11 cellular contexts compared by ENCODE assay signal in genomic region chr14:105013150-105013787, GRCh38. TPM values are rescaled to one million over a fixed set of nuclear protein-coding genes. Genes with fewer than 3 reads are reported as not detected.
DNase-seq lines count a peak whose midpoint lies in the region; ATAC-seq and TF ChIP-seq lines count a peak whose summit lies in the region.
"Had no signal": no experiment of that assay in that cellular context is flagged by ENCODE, and none has a peak within 500 bp of the region (broad histone marks: within the 10 kb centered on the region; RNA-seq: fewer than 3 reads in every experiment).

No MANE protein-coding gene starts in this region.

- no peaks in the 10 kb centered on the region for H3K9me3 ChIP-seq in CD8-positive, alpha-beta memory T cell (ENCODE audit: low read length)
- no peaks in the 10 kb centered on the region for H3K9me3 ChIP-seq in Karpas-422 (ENCODE audit: low read length)
- H3K9me3 ChIP-seq in CD4-positive, alpha-beta T cell (ENCODE audit: control insufficient read depth, low read length) = no peaks in the 10 kb centered on the region
- H3K9me3 ChIP-seq: thoracic aorta had no signal

- H3K4me3 ChIP-seq in CD8-positive, alpha-beta memory T cell (ENCODE audit: low read length) = no peak overlapping the region
- H3K4me3 ChIP-seq in Karpas-422 (ENCODE audit: low read length) (peak overlapping the region; percentile 3; the same call in 1 of the 2 replicates), brain microvascular endothelial cell (ENCODE audit: low read depth, low read length) (no peak overlapping the region)

- H3K36me3 Mint-ChIP-seq in CD8-positive, alpha-beta memory T cell = peaks cover 0 to 52% (median 11%) of the 10 kb centered on the region in 3 donors
- H3K36me3 Mint-ChIP-seq in naive thymus-derived CD8-positive, alpha-beta T cell = peaks cover 0 to 38% (median 7%) of the 10 kb centered on the region in 3 donors
- H3K36me3 Mint-ChIP-seq in CD4-positive, alpha-beta T cell (ENCODE audit: low read depth) = peaks cover 20% of the 10 kb centered on the region

- no peak overlapping the region for H2AFZ ChIP-seq in Karpas-422 (ENCODE audit: low read length)

- intact Hi-C loops in CD4-positive, alpha-beta T cell (cut with DNase I, micrococcal nuclease) = no loop called here

- H4K20me1 ChIP-seq in Karpas-422 (ENCODE audit: insufficient read depth, low read depth, low read length) = peaks cover 86% of the 10 kb centered on the region

- peak overlapping the region; percentile 55 for H3K4me2 ChIP-seq in Karpas-422 (ENCODE audit: low read depth, low read length, poor library complexity, severe bottlenecking)

- TF ChIP-seq CTCF in brain microvascular endothelial cell (IDR thresholded peaks at IDR 0.05; ENCODE audit: low read depth, low read length, missing control alignments) = peak; percentile 46
- TF ChIP-seq CTCF in CD4-positive, alpha-beta T cell (IDR thresholded peaks at IDR 0.05) = no peak

- DNase-seq in CD8-positive, alpha-beta memory T cell = peak in 1 of 5 donors; percentile 30
- DNase-seq in Karpas-422 (peak; percentile 88), brain microvascular endothelial cell (no peak), SHP77 treated with DMSO at 0.1 percent for 48 hours (lab: John Stamatoyannopoulos, UW) (no peak), DMS53 (lab: John Stamatoyannopoulos, UW) (no peak)
- no peak for DNase-seq in naive thymus-derived CD8-positive, alpha-beta T cell
- no peak for DNase-seq in stimulated activated CD4-positive, alpha-beta T cell treated with anti-CD3 and anti-CD28 coated beads, Interleukin-2, amount 100 ng/mL, for 24 hours
- DNase-seq in CD4-positive, alpha-beta T cell = no peak
- DNase-seq: activated naive CD4-positive, alpha-beta T cell; NCI-H1436 had no signal

- peaks cover 92% of the 10 kb centered on the region for H3K79me2 ChIP-seq in Karpas-422 (ENCODE audit: low read length)

- no peak overlapping the region for H3K27ac ChIP-seq in CD8-positive, alpha-beta memory T cell (ENCODE audit: low read depth, low read length)
- H3K27ac ChIP-seq in Karpas-422 (ENCODE audit: low read length) (peak overlapping the region; percentile 59), brain microvascular endothelial cell (no peak overlapping the region)
- no peak overlapping the region for H3K27ac ChIP-seq in CD4-positive, alpha-beta T cell (ENCODE audit: low read depth, low read length)
- H3K27ac ChIP-seq: thoracic aorta had no signal

- H3K36me3 ChIP-seq in CD8-positive, alpha-beta memory T cell (ENCODE audit: insufficient read depth, low read length) = peaks cover 25% of the 10 kb centered on the region
- peaks cover 44% of the 10 kb centered on the region for H3K36me3 ChIP-seq in Karpas-422 (ENCODE audit: insufficient read depth, low read length)
- peaks cover 21% of the 10 kb centered on the region for H3K36me3 ChIP-seq in brain microvascular endothelial cell (replicated peaks)

- peak overlapping the region in 3 of 7 donors; percentile 23 to 74 (median 33) for H3K4me3 Mint-ChIP-seq in CD8-positive, alpha-beta memory T cell
- no peak overlapping the region for H3K4me3 Mint-ChIP-seq in naive thymus-derived CD8-positive, alpha-beta T cell
- no peak overlapping the region for H3K4me3 Mint-ChIP-seq in CD4-positive, alpha-beta T cell

- H3K4me1 ChIP-seq in CD8-positive, alpha-beta memory T cell (ENCODE audit: insufficient read depth, low read length) = peaks cover 28% of the 10 kb centered on the region
- peaks cover 60% of the 10 kb centered on the region for H3K4me1 ChIP-seq in Karpas-422 (ENCODE audit: low read length)

- POLR2A ChIA-PET in CD8-positive, alpha-beta memory T cell (lab: Charles Lee) = no interaction called here
- POLR2A ChIA-PET in naive thymus-derived CD8-positive, alpha-beta T cell (lab: Charles Lee) = interaction anchor here (0.7 to 1.2 kb wide), 2 partner anchors 22 to 24 kb away, joined by 3 to 4 read pairs; no protein-coding TSS in a partner anchor
- POLR2A ChIA-PET in CD4-positive, alpha-beta T cell (lab: Charles Lee) = no interaction called here

- in situ Hi-C loops in brain microvascular endothelial cell (cut with HindIII; ENCODE audit: low pct_ligation_motif_present, low sequenced_read_pairs) = no loop called here

- CTCF ChIA-PET in CD8-positive, alpha-beta memory T cell (lab: Charles Lee) = interaction anchor here (1.5 kb wide), 1 partner anchor 32 kb away, joined by 6 read pairs; no protein-coding TSS in a partner anchor
- CTCF ChIA-PET in CD4-positive, alpha-beta T cell (lab: Charles Lee) = interaction anchor here (5.3 kb wide), 1 partner anchor 32 kb away, joined by 23 read pairs; no protein-coding TSS in a partner anchor

- peak overlapping the region; percentile 33; the same call in 1 of the 2 replicates for H3K9ac ChIP-seq in Karpas-422 (ENCODE audit: low read length)

- H3K27ac Mint-ChIP-seq in CD8-positive, alpha-beta memory T cell = peak overlapping the region; percentile 40 to 98 (median 87)
- peak overlapping the region in 8 of 10 donors; percentile 9 to 82 (median 69) for H3K27ac Mint-ChIP-seq in naive thymus-derived CD8-positive, alpha-beta T cell
- H3K27ac Mint-ChIP-seq in CD4-positive, alpha-beta T cell = no peak overlapping the region

- ATAC-seq in naive thymus-derived CD8-positive, alpha-beta T cell = no peak
- no peak for ATAC-seq in CD4-positive, alpha-beta T cell (ENCODE audit: poor library complexity)

- no peaks in the 10 kb centered on the region for H3K9me2 ChIP-seq in Karpas-422 (replicated peaks; ENCODE audit: insufficient read depth, low read length)

- no peaks in the 10 kb centered on the region for H3K9me3 Mint-ChIP-seq in CD8-positive, alpha-beta memory T cell
- H3K9me3 Mint-ChIP-seq in naive thymus-derived CD8-positive, alpha-beta T cell = no peaks in the 10 kb centered on the region
- no peaks in the 10 kb centered on the region for H3K9me3 Mint-ChIP-seq in CD4-positive, alpha-beta T cell

- peaks cover 0 to 3% of the 10 kb centered on the region in 2 donors for H3K27me3 Mint-ChIP-seq in CD8-positive, alpha-beta memory T cell
- H3K27me3 Mint-ChIP-seq in naive thymus-derived CD8-positive, alpha-beta T cell = no peaks in the 10 kb centered on the region
- H3K27me3 Mint-ChIP-seq in CD4-positive, alpha-beta T cell = no peaks in the 10 kb centered on the region

- peaks cover 54 to 66% (median 63%) of the 10 kb centered on the region in 3 donors for H3K4me1 Mint-ChIP-seq in CD8-positive, alpha-beta memory T cell
- peaks cover 21 to 51% (median 44%) of the 10 kb centered on the region in 4 donors for H3K4me1 Mint-ChIP-seq in naive thymus-derived CD8-positive, alpha-beta T cell
- peaks cover 47% of the 10 kb centered on the region for H3K4me1 Mint-ChIP-seq in CD4-positive, alpha-beta T cell (ENCODE audit: low read depth)

- H3K27me3 ChIP-seq in CD8-positive, alpha-beta memory T cell (ENCODE audit: insufficient read depth, low read length, poor library complexity, severe bottlenecking) = no peaks in the 10 kb centered on the region
- H3K27me3 ChIP-seq in Karpas-422 (ENCODE audit: low read length) (no peaks in the 10 kb centered on the region), brain microvascular endothelial cell (replicated peaks) (no peaks in the 10 kb centered on the region)
- H3K27me3 ChIP-seq in CD4-positive, alpha-beta T cell (ENCODE audit: control insufficient read depth, insufficient read depth, low read length) = no peaks in the 10 kb centered on the region

RNA-seq across cellular contexts. Expression of gene CDCA4, which starts 7.6 kb away (rescaled TPM):
- total RNA-seq in CD8-positive, alpha-beta memory T cell = 10 to 100 TPM; 73.0 to 76.7 TPM
- 23.8 TPM for polyA plus RNA-seq in CD8-positive, alpha-beta memory T cell
- total RNA-seq in Karpas-422 (2014; rRNA removed; shearing (Covaris generic); ENCODE audit: low replicate concordance) = 25.2 and 33.5 TPM in 2 replicates
- 10 to 100 TPM; 11.0 to 12.4 TPM for total RNA-seq in naive thymus-derived CD8-positive, alpha-beta T cell
- polyA plus RNA-seq in naive thymus-derived CD8-positive, alpha-beta T cell = 10 to 100 TPM in 2 of 3 donors, 1 to 10 TPM in 1; 8.2 to 12.0 (median 11.3) TPM
- total RNA-seq in CD4-positive, alpha-beta T cell = 10 to 100 TPM; 17.7 to 18.8 TPM

RNA-seq across cellular contexts. Expression of gene CLBA1, which starts 27.7 kb away (rescaled TPM):
- 1 to 10 TPM; 3.8 to 3.9 TPM for total RNA-seq in CD8-positive, alpha-beta memory T cell
- 0.32 TPM for polyA plus RNA-seq in CD8-positive, alpha-beta memory T cell
- total RNA-seq in Karpas-422 (2014; rRNA removed; shearing (Covaris generic); ENCODE audit: low replicate concordance) = 9.4 and 14.5 TPM in 2 replicates
- 1 to 10 TPM; 2.0 to 2.4 TPM for total RNA-seq in naive thymus-derived CD8-positive, alpha-beta T cell
- 1 to 10 TPM in 2 of 3 donors, under 1 TPM in 1; 0.67 to 2.3 (median 1.2) TPM for polyA plus RNA-seq in naive thymus-derived CD8-positive, alpha-beta T cell
- total RNA-seq in CD4-positive, alpha-beta T cell = 1 to 10 TPM; 1.7 to 1.8 TPM

RNA-seq across cellular contexts. Expression of gene AHNAK2, which starts 35.1 kb away (rescaled TPM):
- total RNA-seq in CD8-positive, alpha-beta memory T cell = under 1 TPM in 1 of 2 experiments, not detected in 1; 0.04 TPM
- polyA plus RNA-seq in CD8-positive, alpha-beta memory T cell = not detected
- total RNA-seq in Karpas-422 (2014; rRNA removed; shearing (Covaris generic); ENCODE audit: low replicate concordance) = under 0.01 TPM in 1 of 2 replicates, not detected in the other
- total RNA-seq in naive thymus-derived CD8-positive, alpha-beta T cell = not detected
- not detected for polyA plus RNA-seq in naive thymus-derived CD8-positive, alpha-beta T cell
- total RNA-seq in CD4-positive, alpha-beta T cell = under 1 TPM in 1 of 2 experiments, not detected in 1; 0.05 TPM

RNA-seq across cellular contexts. Expression of gene GPR132, which starts 52.0 kb away (rescaled TPM):
- 10 to 100 TPM; 51.3 to 52.0 TPM for total RNA-seq in CD8-positive, alpha-beta memory T cell
- 34.9 TPM for polyA plus RNA-seq in CD8-positive, alpha-beta memory T cell
- total RNA-seq in Karpas-422 (2014; rRNA removed; shearing (Covaris generic); ENCODE audit: low replicate concordance) = not detected in 2 replicates
- 10 to 100 TPM; 36.3 to 41.4 TPM for total RNA-seq in naive thymus-derived CD8-positive, alpha-beta T cell
- 10 to 100 TPM in 1 of 3 donors, 1 to 10 TPM in 2; 9.4 to 37.2 (median 9.7) TPM for polyA plus RNA-seq in naive thymus-derived CD8-positive, alpha-beta T cell
- total RNA-seq in CD4-positive, alpha-beta T cell = 10 to 100 TPM; 64.4 to 66.7 TPM
